ENCODE assay signal across 1 cellular context in the genomic region with DNA sequence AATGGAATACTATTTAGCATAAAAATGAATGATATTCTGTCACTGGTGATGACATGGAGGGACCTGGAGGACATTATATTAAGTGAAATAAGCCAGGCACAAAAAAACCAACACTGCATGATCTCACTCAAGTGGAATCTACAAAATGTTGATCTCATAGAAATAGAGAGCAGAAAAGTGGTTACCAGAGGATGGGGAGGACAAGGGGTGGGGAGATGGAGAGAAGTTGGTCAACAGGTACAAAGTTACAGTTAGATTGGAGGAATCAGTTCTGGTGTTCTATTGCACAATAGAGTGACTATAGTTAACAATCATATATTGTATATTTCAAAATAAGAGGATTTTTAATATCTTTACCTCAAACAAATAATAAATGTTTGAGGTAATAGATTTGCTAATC.
TF ChIP-seq lines count a peak whose summit lies in the region.

No MANE protein-coding gene starts in this region.

TF ChIP-seq in IMR-90, 13 proteins besides CTCF, POLR2A, EP300 and RAD21:
- TF ChIP-seq MAZ (IDR thresholded peaks at IDR 0.05; ENCODE audit: borderline replicate concordance, low read depth, low read length) (no peak), RFX5 (IDR thresholded peaks at IDR 0.05; ENCODE audit: low read depth, low read length) (no peak), FOS (IDR thresholded peaks at IDR 0.05; ENCODE audit: low read depth, low read length) (no peak), CEBPB (IDR thresholded peaks at IDR 0.05; ENCODE audit: low read depth, low read length) (peak; percentile 84), RCOR1 (IDR thresholded peaks at IDR 0.05; ENCODE audit: insufficient replicate concordance, low read length) (no peak), CHD1 (IDR thresholded peaks at IDR 0.05; ENCODE audit: low read depth, low read length) (no peak), BHLHE40 (IDR thresholded peaks at IDR 0.05; ENCODE audit: low read depth, low read length) (no peak), NFE2L2 (IDR thresholded peaks at IDR 0.05; ENCODE audit: low read depth, low read length) (no peak)
